Comparison of ENCODE assay signal across 20 cellular contexts in genomic region chr20:64051033-64051452, GRCh38. TPM values are rescaled to one million over a fixed set of nuclear protein-coding genes. Genes with fewer than 3 reads are reported as not detected.
A peak's percentile ranks its signal among the peaks of the same experiment; 100 is the strongest.
DNase-seq lines count a peak whose midpoint lies in the region; ATAC-seq and TF ChIP-seq lines count a peak whose summit lies in the region.
"Had no signal": no experiment of that assay in that cellular context is flagged by ENCODE, and none has a peak within 500 bp of the region (broad histone marks: within the 10 kb centered on the region; RNA-seq: fewer than 3 reads in every experiment).

No MANE protein-coding gene starts in this region.

- H4K20me1 ChIP-seq in smooth muscle cell (ENCODE audit: low read depth): peaks cover 6% of the 10 kb centered on the region

- intact Hi-C loops in adrenal gland (cut with DNase I): no loop called here

- TF ChIP-seq EP300 in suprapubic skin (IDR thresholded peaks at IDR 0.05): no peak

- peaks cover 11% of the 10 kb centered on the region for H3F3A ChIP-seq in smooth muscle cell (ENCODE audit: low read depth)

- H3K27ac ChIP-seq in adrenal gland: peak overlapping the region in 3 of 5 donors; percentile 30 to 80 (median 44)
- peak overlapping the region; percentile 31 to 41 for H3K27ac ChIP-seq in esophagus (ENCODE audit: low read depth in 2 of 2, low read length in 1 of 2)
- H3K27ac ChIP-seq in mucosa of rectum (ENCODE audit: low read depth in 2 of 2, low read length in 2 of 2): peak overlapping the region; percentile 48
- peak overlapping the region; percentile 47 for H3K27ac ChIP-seq in suprapubic skin
- no peak overlapping the region for H3K27ac ChIP-seq in smooth muscle cell (ENCODE audit: low read depth)
- H3K27ac ChIP-seq: hepatocyte had no signal

- H3K4me2 ChIP-seq in smooth muscle cell: no peak overlapping the region
- H3K4me2 ChIP-seq: hepatocyte had no signal

- H3K36me3 ChIP-seq in adrenal gland (replicated peaks in 1 of 2): no peaks in the 10 kb centered on the region
- H3K36me3 ChIP-seq in esophagus (ENCODE audit: control insufficient read depth in 2 of 2, insufficient read depth in 2 of 2, low read length in 1 of 2): no peaks in the 10 kb centered on the region
- no peaks in the 10 kb centered on the region for H3K36me3 ChIP-seq in mucosa of rectum (ENCODE audit: control insufficient read depth in 2 of 2, insufficient read depth in 2 of 2, low read length in 2 of 2)
- no peaks in the 10 kb centered on the region for H3K36me3 ChIP-seq in suprapubic skin
- H3K36me3 ChIP-seq in smooth muscle cell (ENCODE audit: low read depth): no peaks in the 10 kb centered on the region

- no peak for TF ChIP-seq CTCF in adrenal gland (IDR thresholded peaks at IDR 0.05)
- no peak for TF ChIP-seq CTCF in suprapubic skin (IDR thresholded peaks at IDR 0.05)
- no peak for TF ChIP-seq CTCF in smooth muscle cell (IDR thresholded peaks at IDR 0.05; ENCODE audit: borderline replicate concordance, insufficient read depth, poor library complexity, severe bottlenecking)

- no peaks in the 10 kb centered on the region for H3K9me3 ChIP-seq in adrenal gland (replicated peaks in 1 of 3)
- no peaks in the 10 kb centered on the region for H3K9me3 ChIP-seq in esophagus (ENCODE audit: control insufficient read depth in 2 of 2, insufficient read depth in 1 of 2, low read depth in 1 of 2, low read length in 1 of 2)
- no peaks in the 10 kb centered on the region for H3K9me3 ChIP-seq in mucosa of rectum (ENCODE audit: control insufficient read depth in 2 of 2, low read length in 2 of 2)
- H3K9me3 ChIP-seq in suprapubic skin: no peaks in the 10 kb centered on the region
- H3K9me3 ChIP-seq in smooth muscle cell (replicated peaks; ENCODE audit: low read depth): no peaks in the 10 kb centered on the region

- no peaks in the 10 kb centered on the region for H3K79me2 ChIP-seq in smooth muscle cell (ENCODE audit: low read depth)
- H3K79me2 ChIP-seq: hepatocyte had no signal

- H3K27me3 ChIP-seq in adrenal gland: peaks cover 62% of the 10 kb centered on the region
- peaks cover 0 to 14% of the 10 kb centered on the region in 2 donors for H3K27me3 ChIP-seq in esophagus (ENCODE audit: control insufficient read depth in 1 of 2, insufficient read depth in 2 of 2, low read length in 2 of 2)
- H3K27me3 ChIP-seq in mucosa of rectum (ENCODE audit: control insufficient read depth in 2 of 2, insufficient read depth in 2 of 2, low read length in 2 of 2): peaks cover 34 to 70% of the 10 kb centered on the region in 2 donors
- H3K27me3 ChIP-seq in suprapubic skin: peaks cover 66% of the 10 kb centered on the region
- peaks cover 9% of the 10 kb centered on the region for H3K27me3 ChIP-seq in smooth muscle cell (ENCODE audit: low read depth)

- no peak overlapping the region for H3K9ac ChIP-seq in mucosa of rectum (ENCODE audit: low read depth in 1 of 2, low read length in 2 of 2)
- H3K9ac ChIP-seq in smooth muscle cell (ENCODE audit: low read depth): no peak overlapping the region

- no peak for TF ChIP-seq POLR2A in adrenal gland (IDR thresholded peaks at IDR 0.05)
- TF ChIP-seq POLR2A in suprapubic skin (IDR thresholded peaks at IDR 0.05): no peak

- H3K4me3 ChIP-seq in adrenal gland (no peak overlapping the region), esophagus (ENCODE audit: low read depth in 1 of 2, low read length in 2 of 2) (no peak overlapping the region), mucosa of rectum (ENCODE audit: low read length in 2 of 2) (no peak overlapping the region), suprapubic skin (no peak overlapping the region), smooth muscle cell (no peak overlapping the region)
- H3K4me3 ChIP-seq: hepatocyte had no signal

- 62 to 74% (median 71%) methylated on average over 5 to 11 of the region's 11 CpGs for WGBS in adrenal gland, 4 donors
- 72 to 74% methylated on average over 11 of the region's 11 CpGs for WGBS in esophagus, 2 donors
- 73% methylated on average over 3 of the region's 11 CpGs for WGBS in suprapubic skin
- 91% methylated on average over 11 of the region's 11 CpGs for WGBS in smooth muscle cell (ENCODE audit: low lambda C conversion rate)

- no peak for ATAC-seq in GM21737 (IDR thresholded peaks at IDR 0.05; ENCODE audit: unreplicated experiment)
- ATAC-seq: WTC11 had no signal

- H3K4me1 ChIP-seq in adrenal gland (replicated peaks in 1 of 2) (no peaks in the 10 kb centered on the region), esophagus (ENCODE audit: control insufficient read depth in 2 of 2, insufficient read depth in 2 of 2, low read length in 1 of 2) (peaks cover 7 to 21% of the 10 kb centered on the region in 2 donors), mucosa of rectum (ENCODE audit: control insufficient read depth in 2 of 2, insufficient read depth in 2 of 2, low read length in 2 of 2) (peaks cover 0 to 2% of the 10 kb centered on the region in 2 donors), suprapubic skin (peaks cover 49% of the 10 kb centered on the region), smooth muscle cell (ENCODE audit: low read depth) (peaks cover 4% of the 10 kb centered on the region)

- H2AFZ ChIP-seq in smooth muscle cell (ENCODE audit: low read depth): no peak overlapping the region
- H2AFZ ChIP-seq: hepatocyte had no signal

- no peak for DNase-seq in adrenal gland
- no peak for DNase-seq in suprapubic skin (ENCODE audit: low spot score in 2 of 2)
- DNase-seq in NCI-H2081 treated with DMSO at 0.1 percent for 48 hours (lab: John Stamatoyannopoulos, UW): no peak
- no peak for DNase-seq in smooth muscle cell (lab: John Stamatoyannopoulos, UW; ENCODE audit: unreplicated experiment)
- DNase-seq in stimulated activated CD4-positive, alpha-beta T cell treated with anti-CD3 and anti-CD28 coated beads, Interleukin-15, amount 100 ng/mL, for 24 hours: no peak
- DNase-seq: activated CD4-positive, alpha-beta memory T cell treated with anti-CD3 and anti-CD28 coated beads for 36 hours; activated T-cell treated with anti-CD3 and anti-CD28 coated beads for 4 hours; CD8-positive, alpha-beta memory T cell; cortex of kidney; DMS79; KBM-7; NCI-H1436 treated with DMSO at 0.1 percent for 48 hours; NCI-H526; occipital lobe; RPMI8226 had no signal

RNA-seq across cellular contexts. Expression of gene SOX18, which starts 1.6 kb away (rescaled TPM):
- total RNA-seq in adrenal gland: 10 to 100 TPM in 5 of 8 donors, 1 to 10 TPM in 3; 3.0 to 45.2 (median 32.2) TPM
- polyA plus RNA-seq in adrenal gland: 10 to 100 TPM in 2 of 3 donors, under 1 TPM in 1; 0.59 to 51.0 (median 16.2) TPM
- 1 to 10 TPM; 3.1 to 7.5 TPM for polyA plus RNA-seq in esophagus
- total RNA-seq in suprapubic skin: 1 to 10 TPM in 3 of 4 donors, under 1 TPM in 1; 0.79 to 8.7 (median 3.3) TPM
- 0.54 and 2.9 TPM in 2 replicates for total RNA-seq in smooth muscle cell
- 9.7 and 11.3 TPM in 2 replicates for polyA plus RNA-seq in smooth muscle cell
- total RNA-seq: activated CD4-positive, alpha-beta memory T cell treated with anti-CD3 and anti-CD28 coated beads for 36 hours; CD8-positive, alpha-beta memory T cell; hepatocyte had no signal
- polyA plus RNA-seq: CD8-positive, alpha-beta memory T cell had no signal

RNA-seq across cellular contexts. Expression of gene TCEA2, which starts 12.0 kb away (rescaled TPM):
- total RNA-seq in adrenal gland (10 to 100 TPM; 12.6 to 78.6 (median 53.7) TPM), suprapubic skin (10 to 100 TPM in 3 of 4 donors, 1 to 10 TPM in 1; 8.6 to 27.9 (median 13.2) TPM), smooth muscle cell (24.9 and 41.0 TPM in 2 replicates)
- polyA plus RNA-seq in adrenal gland (100 to 1,000 TPM in 2 of 3 donors, 10 to 100 TPM in 1; 19.6 to 184 (median 132) TPM), esophagus (10 to 100 TPM; 14.8 to 15.3 TPM), smooth muscle cell (83.4 and 89.5 TPM in 2 replicates)

RNA-seq across cellular contexts. Expression of gene C20orf204, which starts 15.1 kb away (rescaled TPM):
- 1 to 10 TPM in 2 of 8 donors, under 1 TPM in 6; 0.13 to 1.9 (median 0.42) TPM for total RNA-seq in adrenal gland
- polyA plus RNA-seq in adrenal gland: 1 to 10 TPM in 2 of 3 donors, under 1 TPM in 1; 0.05 to 4.8 (median 1.6) TPM
- polyA plus RNA-seq in esophagus: under 1 TPM; 0.38 to 0.67 TPM
- total RNA-seq in suprapubic skin: 1 to 10 TPM; 1.1 to 5.1 (median 1.8) TPM
- 0.09 and 2.0 TPM in 2 replicates for total RNA-seq in smooth muscle cell
- polyA plus RNA-seq in smooth muscle cell: 0.87 and 5.2 TPM in 2 replicates

RNA-seq across cellular contexts. Expression of gene RGS19, which starts 28.3 kb away (rescaled TPM):
- total RNA-seq in adrenal gland (10 to 100 TPM; 12.5 to 42.0 (median 17.6) TPM), suprapubic skin (10 to 100 TPM; 14.8 to 18.4 (median 16.2) TPM), smooth muscle cell (14.9 and 17.4 TPM in 2 replicates)
- polyA plus RNA-seq in adrenal gland (10 to 100 TPM in 2 of 3 donors, 1 to 10 TPM in 1; 3.0 to 13.5 (median 12.4) TPM), esophagus (1 to 10 TPM; 5.0 to 8.7 TPM), smooth muscle cell (24.6 and 25.4 TPM in 2 replicates)

RNA-seq across cellular contexts. Expression of gene OPRL1, which starts 28.8 kb away (rescaled TPM):
- total RNA-seq in adrenal gland (1 to 10 TPM; 1.6 to 5.7 (median 3.1) TPM), suprapubic skin (under 1 TPM; 0.45 to 0.68 (median 0.52) TPM), smooth muscle cell (2.9 and 6.4 TPM in 2 replicates)
- polyA plus RNA-seq in adrenal gland (1 to 10 TPM in 1 of 3 donors, under 1 TPM in 2; 0.24 to 1.6 (median 0.88) TPM), esophagus (under 1 TPM; 0.13 to 0.14 TPM), smooth muscle cell (3.1 and 4.3 TPM in 2 replicates)
